Comparison of ENCODE assay signal across 16 cellular contexts in genomic region chr14:56127156-56127555, GRCh38. TPM values are rescaled to one million over a fixed set of nuclear protein-coding genes. Genes with fewer than 3 reads are reported as not detected.
DNase-seq lines count a peak whose midpoint lies in the region; ATAC-seq, FAIRE-seq and TF ChIP-seq lines count a peak whose summit lies in the region.
"Had no signal": no experiment of that assay in that cellular context is flagged by ENCODE, and none has a peak within 500 bp of the region (broad histone marks: within the 10 kb centered on the region; RNA-seq: fewer than 3 reads in every experiment).

No MANE protein-coding gene starts in this region.

- peaks cover 20% of the 10 kb centered on the region for H3K27me3 ChIP-seq in bronchial epithelial cell (ENCODE audit: control insufficient read depth, insufficient read depth, low read length)
- H3K27me3 ChIP-seq: SJSA1 had no signal

- in situ Hi-C loops in KBM-7 (cut with MboI; ENCODE audit: low pct_unique_long_range_greater_than_20kb, low sequenced_read_pairs) (no loop called here), GM13976 (cut with MboI; ENCODE audit: low sequenced_read_pairs, unreplicated experiment) (no loop called here)

- H3K27ac Mint-ChIP-seq in activated naive CD8-positive, alpha-beta T cell treated with anti-CD3 and anti-CD28 coated beads, Interleukin-2, amount 50 U/mL, for 24 hours, result peak overlapping the region; percentile 47
- H3K27ac Mint-ChIP-seq in activated naive CD8-positive, alpha-beta T cell treated with anti-CD3 and anti-CD28 coated beads for 36 hours, result no peak overlapping the region
- H3K27ac Mint-ChIP-seq in progenitor cell of endocrine pancreas, result peak overlapping the region; percentile 58
- H3K27ac Mint-ChIP-seq: GM23338; T-helper 1 cell treated with Interleukin-12 subunit alpha and Interleukin-12 subunit beta and Interleukin-4 antibody, amounts not matched to agents 30 μg/mL and 1 μg/mL, for 36 hours had no signal

- no peak overlapping the region for H3K4me3 Mint-ChIP-seq in activated naive CD8-positive, alpha-beta T cell treated with anti-CD3 and anti-CD28 coated beads, Interleukin-2, amount 50 U/mL, for 24 hours
- no peak overlapping the region for H3K4me3 Mint-ChIP-seq in activated naive CD8-positive, alpha-beta T cell treated with anti-CD3 and anti-CD28 coated beads for 36 hours
- no peak overlapping the region for H3K4me3 Mint-ChIP-seq in progenitor cell of endocrine pancreas (ENCODE audit: low read depth)
- H3K4me3 Mint-ChIP-seq: GM23338; T-helper 1 cell treated with Interleukin-12 subunit alpha and Interleukin-12 subunit beta and Interleukin-4 antibody, amounts not matched to agents 30 μg/mL and 1 μg/mL, for 36 hours had no signal

- no peak for DNase-seq in activated naive CD8-positive, alpha-beta T cell treated with anti-CD3 and anti-CD28 coated beads, Interleukin-2, amount 50 U/mL, for 24 hours
- no peak for DNase-seq in activated naive CD8-positive, alpha-beta T cell treated with anti-CD3 and anti-CD28 coated beads for 36 hours
- DNase-seq in NCI-H69 (lab: John Stamatoyannopoulos, UW) (peak; percentile 38), bronchial epithelial cell (ENCODE audit: low read depth) (no peak), progenitor cell of endocrine pancreas (ENCODE audit: low spot score, unreplicated experiment) (no peak), KBM-7 (no peak), GM13976 (ENCODE audit: low spot score) (no peak)
- DNase-seq: GF-D8, NCI-H187, NCI-H446 had no signal

- H3K36me3 Mint-ChIP-seq in activated naive CD8-positive, alpha-beta T cell treated with anti-CD3 and anti-CD28 coated beads, Interleukin-2, amount 50 U/mL, for 24 hours (ENCODE audit: low read depth), result no peaks in the 10 kb centered on the region
- H3K36me3 Mint-ChIP-seq in activated naive CD8-positive, alpha-beta T cell treated with anti-CD3 and anti-CD28 coated beads for 36 hours, result peaks cover 4% of the 10 kb centered on the region
- no peaks in the 10 kb centered on the region for H3K36me3 Mint-ChIP-seq in progenitor cell of endocrine pancreas (ENCODE audit: insufficient read depth)

- H3K4me3 ChIP-seq in bronchial epithelial cell (ENCODE audit: low read depth, low read length), result no peak overlapping the region
- H3K4me3 ChIP-seq: GM23338, SJSA1 had no signal

- H3K4me1 Mint-ChIP-seq in activated naive CD8-positive, alpha-beta T cell treated with anti-CD3 and anti-CD28 coated beads, Interleukin-2, amount 50 U/mL, for 24 hours, result peaks cover 31% of the 10 kb centered on the region
- H3K4me1 Mint-ChIP-seq in activated naive CD8-positive, alpha-beta T cell treated with anti-CD3 and anti-CD28 coated beads for 36 hours, result peaks cover 25% of the 10 kb centered on the region
- H3K4me1 Mint-ChIP-seq in progenitor cell of endocrine pancreas (ENCODE audit: low read depth), result peaks cover 67% of the 10 kb centered on the region

- H3K27me3 Mint-ChIP-seq in activated naive CD8-positive, alpha-beta T cell treated with anti-CD3 and anti-CD28 coated beads, Interleukin-2, amount 50 U/mL, for 24 hours, result peaks cover 4% of the 10 kb centered on the region
- peaks cover 20% of the 10 kb centered on the region for H3K27me3 Mint-ChIP-seq in activated naive CD8-positive, alpha-beta T cell treated with anti-CD3 and anti-CD28 coated beads for 36 hours
- no peaks in the 10 kb centered on the region for H3K27me3 Mint-ChIP-seq in progenitor cell of endocrine pancreas

- no peak for TF ChIP-seq CTCF in bronchial epithelial cell (IDR thresholded peaks at IDR 0.05; ENCODE audit: insufficient read depth, low read length, severe bottlenecking)
- no peak for TF ChIP-seq CTCF in progenitor cell of endocrine pancreas (IDR thresholded peaks at IDR 0.05; ENCODE audit: unreplicated experiment)
- no peak for TF ChIP-seq CTCF in GM13976 (IDR thresholded peaks at IDR 0.05; ENCODE audit: borderline replicate concordance, control extremely low read depth, extremely low read depth, insufficient read depth, missing control alignments)

- no peaks in the 10 kb centered on the region for H3K9me3 Mint-ChIP-seq in activated naive CD8-positive, alpha-beta T cell treated with anti-CD3 and anti-CD28 coated beads, Interleukin-2, amount 50 U/mL, for 24 hours
- no peaks in the 10 kb centered on the region for H3K9me3 Mint-ChIP-seq in activated naive CD8-positive, alpha-beta T cell treated with anti-CD3 and anti-CD28 coated beads for 36 hours
- no peaks in the 10 kb centered on the region for H3K9me3 Mint-ChIP-seq in progenitor cell of endocrine pancreas (ENCODE audit: low read depth)
- H3K9me3 Mint-ChIP-seq: GM23338; T-helper 1 cell treated with Interleukin-12 subunit alpha and Interleukin-12 subunit beta and Interleukin-4 antibody, amounts not matched to agents 30 μg/mL and 1 μg/mL, for 36 hours had no signal

- no peaks in the 10 kb centered on the region for H3K36me3 ChIP-seq in bronchial epithelial cell (ENCODE audit: control insufficient read depth, insufficient read depth, low read length)
- H3K36me3 ChIP-seq: SJSA1 had no signal

- FAIRE-seq in bronchial epithelial cell (lab: Jason Lieb, UNC), result peak; percentile 64
- FAIRE-seq: GM19239 had no signal

- ATAC-seq in activated naive CD8-positive, alpha-beta T cell treated with anti-CD3 and anti-CD28 coated beads, Interleukin-2, amount 50 U/mL, for 24 hours, result no peak
- ATAC-seq in GM19397 (IDR thresholded peaks at IDR 0.05; ENCODE audit: unreplicated experiment), result no peak
- ATAC-seq: GM23338, Panc1 had no signal

RNA-seq across cellular contexts. Expression of gene PELI2, which starts 8.9 kb away (rescaled TPM):
- total RNA-seq in activated naive CD8-positive, alpha-beta T cell treated with anti-CD3 and anti-CD28 coated beads for 36 hours, result 1 to 10 TPM; 2.1 to 2.5 TPM
- 1.7 and 2.1 TPM in 2 replicates for total RNA-seq in bronchial epithelial cell
- total RNA-seq in progenitor cell of endocrine pancreas, result 28.5 and 32.2 TPM in 2 replicates
